In the genomic region with DNA sequence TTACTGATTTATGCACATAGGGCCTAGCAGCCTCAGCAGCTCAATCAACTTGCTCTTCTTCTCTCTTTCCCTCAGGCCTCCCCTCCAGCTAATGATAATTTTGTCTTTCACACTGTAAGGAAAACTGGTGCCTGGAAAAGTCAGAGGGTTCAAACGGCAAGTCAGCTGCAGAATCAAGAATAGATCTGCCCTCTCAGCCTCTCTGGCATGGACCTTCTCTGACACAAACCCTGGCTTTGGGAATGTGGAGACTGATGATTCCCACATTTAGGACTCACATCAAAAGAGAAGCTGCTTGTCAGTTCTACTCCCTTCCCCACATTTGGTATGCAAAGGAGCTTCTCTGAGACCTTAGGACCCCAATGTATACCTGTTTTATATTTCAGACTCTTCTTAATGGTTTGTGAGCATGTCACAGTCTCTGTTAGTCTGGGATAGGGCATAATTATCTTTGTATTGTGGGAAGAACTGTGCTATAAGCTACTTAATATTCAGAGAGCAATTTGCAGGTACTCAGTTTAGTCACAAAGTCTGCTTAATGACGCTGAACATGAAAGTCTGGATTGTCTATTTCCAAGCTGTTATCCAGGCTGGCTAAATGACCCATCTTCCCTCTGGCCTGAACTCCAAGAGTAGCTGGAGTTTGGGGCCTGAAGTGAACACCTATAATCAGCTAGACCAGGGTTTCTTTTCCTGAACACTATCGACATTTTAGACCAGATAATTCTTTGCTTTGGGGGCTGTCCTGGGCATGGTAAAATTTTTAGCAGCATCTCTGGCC, we compare ENCODE assay signal across 15 cellular contexts.
"Had no signal": no experiment of that assay in that cellular context is flagged by ENCODE, and none has a peak within 500 bp of the region (broad histone marks: within the 10 kb centered on the region; RNA-seq: fewer than 3 reads in every experiment).

No MANE protein-coding gene starts in this region.

- H3K27me3 ChIP-seq: ascending aorta, cardiac muscle cell, neutrophil, tibial artery, vagina had no signal

- H3K36me3 ChIP-seq: ascending aorta, cardiac muscle cell, neutrophil, tibial artery, vagina had no signal

- ATAC-seq: activated CD8-positive, alpha-beta T cell treated with anti-CD3 and anti-CD28 coated beads for 36 hours; activated naive CD8-positive, alpha-beta T cell treated with anti-CD3 and anti-CD28 coated beads, Interleukin-2, amount 50 U/mL, for 24 hours; activated T-cell treated with anti-CD3 and anti-CD28 coated beads, Interleukin-2, amount 50 U/mL, for 72 hours; stimulated activated effector memory CD8-positive, alpha-beta T cell treated with anti-CD3 and anti-CD28 coated beads, Interleukin-12 subunit alpha, Interleukin-12 subunit beta, amount 100 ng/mL, for 72 hours had no signal

- H3K4me2 ChIP-seq: smooth muscle cell had no signal

- DNase-seq: activated CD8-positive, alpha-beta memory T cell treated with anti-CD3 and anti-CD28 coated beads, Interleukin-2, amount 50 U/mL, for 4 hours; activated CD8-positive, alpha-beta T cell treated with anti-CD3 and anti-CD28 coated beads for 36 hours; activated naive CD8-positive, alpha-beta T cell treated with anti-CD3 and anti-CD28 coated beads, Interleukin-2, amount 50 U/mL, for 24 hours; activated T-cell treated with anti-CD3 and anti-CD28 coated beads, Interleukin-2, amount 50 U/mL, for 72 hours; effector CD8-positive, alpha-beta T cell; hippocampal formation; kidney glomerular epithelial cell; T1000; tibial artery had no signal

- H3K9me3 ChIP-seq: ascending aorta, neutrophil, tibial artery, vagina had no signal

- H3K4me3 ChIP-seq: ascending aorta, cardiac muscle cell, smooth muscle cell, tibial artery, vagina had no signal

- H3K4me1 ChIP-seq: ascending aorta, vagina had no signal

- H3K27ac ChIP-seq: ascending aorta, cardiac muscle cell, neutrophil, tibial artery, vagina had no signal
